Comparison of ENCODE assay signal across 14 cellular contexts in genomic region chr3:120071259-120071658, GRCh38. TPM values are rescaled to one million over a fixed set of nuclear protein-coding genes. Genes with fewer than 3 reads are reported as not detected.
DNase-seq lines count a peak whose midpoint lies in the region; ATAC-seq and TF ChIP-seq lines count a peak whose summit lies in the region.
"Had no signal": no experiment of that assay in that cellular context is flagged by ENCODE, and none has a peak within 500 bp of the region (broad histone marks: within the 10 kb centered on the region; RNA-seq: fewer than 3 reads in every experiment).

No MANE protein-coding gene starts in this region.

- H3K14ac ChIP-seq in trophoblast cell (ENCODE audit: low read length): no peak overlapping the region

- H3K27ac Mint-ChIP-seq in GM23338 (no peak overlapping the region), WTC11 (peak overlapping the region; percentile 55)

- H3K79me1 ChIP-seq in trophoblast cell (ENCODE audit: low read length): no peaks in the 10 kb centered on the region

- ATAC-seq in GM23338 (peak; percentile 84), WTC11 (peak; percentile 58; the same call in 1 of the 2 replicates), HG02678 (IDR thresholded peaks at IDR 0.05; ENCODE audit: unreplicated experiment) (no peak)
- ATAC-seq: A549, HCT116 had no signal

- no peak overlapping the region for H3K4me3 Mint-ChIP-seq in GM23338
- H3K4me3 Mint-ChIP-seq in WTC11: no peak overlapping the region
- H3K4me3 Mint-ChIP-seq: IgD-negative memory B cell had no signal

- no peaks in the 10 kb centered on the region for H3K9me2 ChIP-seq in GM23338 (ENCODE audit: insufficient read depth)

- H3K4me1 ChIP-seq in GM23338 (ENCODE audit: insufficient read depth) (peaks cover 24% of the 10 kb centered on the region), trophoblast cell (ENCODE audit: control insufficient read depth in 1 of 2, insufficient read depth in 2 of 2, low read length in 2 of 2) (no peaks in the 10 kb centered on the region)

- no peak overlapping the region for H4K91ac ChIP-seq in trophoblast cell (ENCODE audit: low read depth, low read length)

- H3K9ac ChIP-seq in trophoblast cell (ENCODE audit: low read length): no peak overlapping the region

- H2BK5ac ChIP-seq in trophoblast cell (ENCODE audit: low read depth, low read length, poor library complexity): no peak overlapping the region

- TF ChIP-seq CTCF in GM23338 (conservative IDR thresholded peaks at IDR 0.05; ENCODE audit: low read depth in 2 of 2) (no peak), WTC11 (IDR thresholded peaks at IDR 0.05) (no peak)

- H4K12ac ChIP-seq in trophoblast cell (ENCODE audit: low read depth, low read length): no peak overlapping the region

- no peaks in the 10 kb centered on the region for H3K9me3 ChIP-seq in trophoblast cell (ENCODE audit: insufficient read depth, low read depth, low read length)
- H3K9me3 ChIP-seq: A549 had no signal

- H3K9me3 Mint-ChIP-seq in GM23338: no peaks in the 10 kb centered on the region
- no peaks in the 10 kb centered on the region for H3K9me3 Mint-ChIP-seq in WTC11

- no CpG with 5 or more reads among the region's 6 CpGs for WGBS in trophoblast cell (ENCODE audit: extremely low coverage, insufficient coverage, insufficient read length)

- peaks cover 18% of the 10 kb centered on the region for H3K4me1 Mint-ChIP-seq in GM23338
- peaks cover 38% of the 10 kb centered on the region for H3K4me1 Mint-ChIP-seq in WTC11

- H3K4me3 ChIP-seq in GM23338: no peak overlapping the region
- no peak overlapping the region for H3K4me3 ChIP-seq in trophoblast cell (ENCODE audit: low read depth, low read length)
- H3K4me3 ChIP-seq: A549 had no signal

- H3K18ac ChIP-seq in trophoblast cell (ENCODE audit: low read length): no peak overlapping the region

- POLR2A ChIA-PET in WTC11 (lab: Charles Lee): no interaction called here

- no peak overlapping the region for H3K23ac ChIP-seq in trophoblast cell (ENCODE audit: low read length)

- H3K36me3 ChIP-seq in GM23338 (ENCODE audit: insufficient read depth) (no peaks in the 10 kb centered on the region), trophoblast cell (ENCODE audit: control insufficient read depth in 1 of 2, insufficient read depth in 2 of 2, low read length in 2 of 2) (peaks cover 0 to 3% of the 10 kb centered on the region in 2 experiments)

- H4K20me1 ChIP-seq in GM23338 (replicated peaks; ENCODE audit: insufficient read depth): peaks cover 32% of the 10 kb centered on the region

- H3K4me2 ChIP-seq in GM23338 (no peak overlapping the region), trophoblast cell (ENCODE audit: low read length) (no peak overlapping the region)
- H3K4me2 ChIP-seq: A549 had no signal

- H2BK12ac ChIP-seq in trophoblast cell (ENCODE audit: low read length): no peak overlapping the region

- H3K4ac ChIP-seq in trophoblast cell (ENCODE audit: low read depth, low read length): peak overlapping the region; percentile 84

- no peak overlapping the region for H2BK120ac ChIP-seq in trophoblast cell (ENCODE audit: insufficient read depth, low read length, poor library complexity)

- H3F3A ChIP-seq in GM23338 (replicated peaks; ENCODE audit: low read depth): no peaks in the 10 kb centered on the region

- no peaks in the 10 kb centered on the region for H3K27me3 ChIP-seq in GM23338 (ENCODE audit: insufficient read depth)
- H3K27me3 ChIP-seq in trophoblast cell (ENCODE audit: insufficient read depth, low read length): no peaks in the 10 kb centered on the region

- CTCF ChIA-PET in WTC11 (lab: Charles Lee): interaction anchor here (0.8 to 1.8 kb wide), 3 partner anchors 31 to 179 kb away, joined by 3 to 5 read pairs (median 4); no protein-coding TSS in a partner anchor

- H2AK5ac ChIP-seq in trophoblast cell (ENCODE audit: low read length): no peak overlapping the region

- no peaks in the 10 kb centered on the region for H3K27me3 Mint-ChIP-seq in GM23338 (ENCODE audit: insufficient read depth, low read depth, poor library complexity)
- H3K27me3 Mint-ChIP-seq in WTC11 (ENCODE audit: low read depth): no peaks in the 10 kb centered on the region
- H3K27me3 Mint-ChIP-seq: IgD-negative memory B cell had no signal

- DNase-seq in NCI-H510A treated with DMSO at 0.1 percent for 48 hours (lab: John Stamatoyannopoulos, UW) (peak; percentile 17), NCI-H510A (lab: John Stamatoyannopoulos, UW) (no peak), GM23338 (ENCODE audit: low spot score) (peak; percentile 53), WTC11 (ENCODE audit: low spot score) (peak; percentile 45), trophoblast cell (no peak), NCI-H187 (lab: John Stamatoyannopoulos, UW) (no peak), mesenteric fat pad (ENCODE audit: low spot score) (no peak)
- DNase-seq: NCI-H1436; NK-92 treated with Interleukin-12 subunit alpha and Interleukin-12 subunit beta, amount 100 ng/mL, for 24 hours had no signal

- H3K79me2 ChIP-seq in GM23338 (replicated peaks; ENCODE audit: insufficient read depth) (peaks cover 100% of the 10 kb centered on the region), trophoblast cell (ENCODE audit: control insufficient read depth, insufficient read depth, low read length, poor library complexity) (peaks cover 8% of the 10 kb centered on the region)

- peaks cover 12% of the 10 kb centered on the region; the same call in 2 of the 3 replicates for H3K36me3 Mint-ChIP-seq in GM23338 (ENCODE audit: low read depth)
- peaks cover 16% of the 10 kb centered on the region for H3K36me3 Mint-ChIP-seq in WTC11

- no peak overlapping the region for H4K8ac ChIP-seq in trophoblast cell (ENCODE audit: low read depth, low read length)

- H3K27ac ChIP-seq in GM23338 (ENCODE audit: low read depth) (peak overlapping the region; percentile 0; the same call in 1 of the 2 replicates), trophoblast cell (ENCODE audit: low read depth, low read length) (no peak overlapping the region)
- H3K27ac ChIP-seq: A549, C4-2B had no signal

- H2AFZ ChIP-seq in GM23338 (no peak overlapping the region), trophoblast cell (ENCODE audit: insufficient read depth, low read length, poor library complexity) (no peak overlapping the region)

TF ChIP-seq in GM23338, 12 proteins besides CTCF, POLR2A, EP300 and RAD21 (continues in another document):
- TF ChIP-seq NANOG (IDR thresholded peaks at IDR 0.05; ENCODE audit: borderline replicate concordance): no peak
- TF ChIP-seq REST (IDR thresholded peaks at IDR 0.05; ENCODE audit: unreplicated experiment): no peak
- no peak for TF ChIP-seq ZNF331 (CRISPR knock-in tag; IDR thresholded peaks at IDR 0.05; ENCODE audit: low read depth)

TF ChIP-seq in WTC11, 78 proteins besides CTCF, POLR2A, EP300 and RAD21 (continues in another document):
- TF ChIP-seq, protein P1, sequence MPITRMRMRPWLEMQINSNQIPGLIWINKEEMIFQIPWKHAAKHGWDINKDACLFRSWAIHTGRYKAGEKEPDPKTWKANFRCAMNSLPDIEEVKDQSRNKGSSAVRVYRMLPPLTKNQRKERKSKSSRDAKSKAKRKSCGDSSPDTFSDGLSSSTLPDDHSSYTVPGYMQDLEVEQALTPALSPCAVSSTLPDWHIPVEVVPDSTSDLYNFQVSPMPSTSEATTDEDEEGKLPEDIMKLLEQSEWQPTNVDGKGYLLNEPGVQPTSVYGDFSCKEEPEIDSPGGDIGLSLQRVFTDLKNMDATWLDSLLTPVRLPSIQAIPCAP (CRISPR knock-in tag; IDR thresholded peaks at IDR 0.05): no peak
- no peak for TF ChIP-seq ELF4 (CRISPR knock-in tag; IDR thresholded peaks at IDR 0.05; ENCODE audit: low read depth)
- TF ChIP-seq, protein P2, sequence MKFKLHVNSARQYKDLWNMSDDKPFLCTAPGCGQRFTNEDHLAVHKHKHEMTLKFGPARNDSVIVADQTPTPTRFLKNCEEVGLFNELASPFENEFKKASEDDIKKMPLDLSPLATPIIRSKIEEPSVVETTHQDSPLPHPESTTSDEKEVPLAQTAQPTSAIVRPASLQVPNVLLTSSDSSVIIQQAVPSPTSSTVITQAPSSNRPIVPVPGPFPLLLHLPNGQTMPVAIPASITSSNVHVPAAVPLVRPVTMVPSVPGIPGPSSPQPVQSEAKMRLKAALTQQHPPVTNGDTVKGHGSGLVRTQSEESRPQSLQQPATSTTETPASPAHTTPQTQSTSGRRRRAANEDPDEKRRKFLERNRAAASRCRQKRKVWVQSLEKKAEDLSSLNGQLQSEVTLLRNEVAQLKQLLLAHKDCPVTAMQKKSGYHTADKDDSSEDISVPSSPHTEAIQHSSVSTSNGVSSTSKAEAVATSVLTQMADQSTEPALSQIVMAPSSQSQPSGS (CRISPR knock-in tag; IDR thresholded peaks at IDR 0.05; ENCODE audit: borderline replicate concordance, low read depth): no peak
- no peak for TF ChIP-seq ZSCAN18 (CRISPR knock-in tag; IDR thresholded peaks at IDR 0.05)
- no peak for TF ChIP-seq PRRX2 (CRISPR knock-in tag; IDR thresholded peaks at IDR 0.05)
- no peak for TF ChIP-seq JAZF1 (CRISPR knock-in tag; IDR thresholded peaks at IDR 0.05)
- no peak for TF ChIP-seq E2F4 (CRISPR knock-in tag; IDR thresholded peaks at IDR 0.05; ENCODE audit: borderline replicate concordance, low read depth)
- no peak for TF ChIP-seq CBFB (CRISPR knock-in tag; IDR thresholded peaks at IDR 0.05; ENCODE audit: low read depth)

RNA-seq across cellular contexts. Expression of gene GSK3B, which starts 23.0 kb away (rescaled TPM):
- total RNA-seq in GM23338 (2014; rRNA removed; shearing (Covaris generic)): 38.5 and 45.3 TPM in 2 replicates
- polyA plus RNA-seq in GM23338 (2016; fragmentation: Nextera tagmentation; extraction: Ambion mirVana): 29.0 and 29.3 TPM in 2 replicates
- total RNA-seq in WTC11 (2021) (45.9 to 48.9 TPM (median 46.8 TPM) in 3 replicates), mesenteric fat pad (34.6 TPM)
- polyA plus RNA-seq in trophoblast cell (2013): 241 and 242 TPM in 2 replicates

Comparison
In these comparisons a context has a peak if more than half of its experiments do, and no peak if none do; other contexts are left out.
1. DNase-seq: peak in NCI-H510A treated with DMSO at 0.1 percent for 48 hours (single experiment), GM23338 (single experiment) and WTC11 (single experiment); none in NCI-H510A (single experiment), trophoblast cell (0 of 2), NCI-H187 (0 of 2) and mesenteric fat pad (single experiment).